Comparison of ENCODE assay signal across 21 cellular contexts in the genomic region with DNA sequence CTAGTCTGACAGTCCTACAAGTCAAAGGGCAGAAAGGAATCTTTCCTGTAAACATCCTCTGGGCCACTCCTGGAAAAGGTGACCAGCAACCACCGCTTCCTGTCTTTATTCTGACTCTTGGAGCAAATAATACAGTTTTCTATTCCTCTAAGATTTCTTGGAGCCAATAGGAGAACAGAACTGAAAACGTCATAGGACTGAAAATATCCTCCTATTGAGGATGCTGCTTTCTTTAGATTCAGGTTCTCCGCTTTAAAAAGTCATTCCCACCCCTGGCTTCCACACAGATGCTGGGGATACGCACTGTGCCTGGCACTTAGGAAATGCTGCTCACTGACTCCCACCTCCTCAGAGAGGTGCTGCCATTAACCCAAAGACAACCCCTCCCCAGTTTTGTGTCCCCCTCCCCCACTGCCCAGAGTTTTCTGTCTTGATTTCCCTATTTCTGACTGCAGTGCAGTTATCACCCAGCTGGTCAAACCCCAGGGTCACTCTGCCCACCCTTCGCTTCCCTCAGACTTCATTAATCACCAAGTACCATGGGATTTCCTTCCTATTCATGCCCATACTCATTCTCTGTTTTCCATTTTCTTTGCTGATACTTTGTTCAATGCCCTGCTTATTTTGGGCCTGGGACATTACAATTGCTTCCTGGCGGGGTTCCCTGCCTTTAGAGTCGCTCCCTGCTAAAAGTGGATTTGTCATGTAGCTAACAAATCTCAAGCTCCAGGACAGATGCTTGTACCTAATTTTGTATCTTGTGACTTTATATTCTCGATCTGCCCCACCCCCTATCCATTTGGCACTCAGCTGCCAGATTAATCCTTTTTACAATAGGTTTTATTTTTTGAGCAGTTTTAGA.
DNase-seq lines count a peak whose midpoint lies in the region; ATAC-seq, FAIRE-seq and TF ChIP-seq lines count a peak whose summit lies in the region.
"Had no signal": no experiment of that assay in that cellular context is flagged by ENCODE, and none has a peak within 500 bp of the region (broad histone marks: within the 10 kb centered on the region; RNA-seq: fewer than 3 reads in every experiment).

No MANE protein-coding gene starts in this region.

- no peak overlapping the region for H3K9ac ChIP-seq in kidney (ENCODE audit: low read length in 2 of 2)

- H3K4me1 Mint-ChIP-seq in Calu3 (ENCODE audit: low read depth, unreplicated experiment) (peaks cover 63% of the 10 kb centered on the region), osteocyte (ENCODE audit: unreplicated experiment) (peaks cover 56% of the 10 kb centered on the region)
- H3K4me1 Mint-ChIP-seq in stimulated activated memory B cell treated with anti-CD40 and anti-IgM and Interleukin-4, amounts not matched to agents 10 μg/mL and 1 μg/mL and 100 μg/mL, for 72 hours, result no peaks in the 10 kb centered on the region

- intact Hi-C loops in Calu3 (cut with micrococcal nuclease; ENCODE audit: unreplicated experiment) (no loop called here), kidney (cut with DNase I) (loop anchor here (10.0 kb wide), 1 partner anchor 75 kb away; no protein-coding TSS in a partner anchor)

- no peaks in the 10 kb centered on the region for H3K9me3 ChIP-seq in kidney (ENCODE audit: control insufficient read depth in 1 of 2, low read length in 2 of 2)
- H3K9me3 ChIP-seq: breast epithelium, MG63, ovary, vagina had no signal

- CTCF ChIA-PET in Calu3 (lab: Charles Lee), result no interaction called here

- no peak for TF ChIP-seq CTCF in Calu3 (IDR thresholded peaks at IDR 0.05; ENCODE audit: unreplicated experiment)
- TF ChIP-seq CTCF in VCaP (conservative IDR thresholded peaks at IDR 0.05), result no peak
- no peak for TF ChIP-seq CTCF in kidney (IDR thresholded peaks at IDR 0.05; ENCODE audit: borderline replicate concordance, extremely low read depth, insufficient read depth)
- no peak for TF ChIP-seq CTCF in osteocyte (IDR thresholded peaks at IDR 0.05)

- H3K4me3 Mint-ChIP-seq in Calu3 (ENCODE audit: low read depth, unreplicated experiment), result no peak overlapping the region
- H3K4me3 Mint-ChIP-seq in osteocyte (ENCODE audit: unreplicated experiment), result no peak overlapping the region
- no peak overlapping the region for H3K4me3 Mint-ChIP-seq in stimulated activated memory B cell treated with anti-CD40 and anti-IgM and Interleukin-4, amounts not matched to agents 10 μg/mL and 1 μg/mL and 100 μg/mL, for 72 hours

- H3K36me3 Mint-ChIP-seq in Calu3 (ENCODE audit: insufficient read depth, unreplicated experiment), result peaks cover 6% of the 10 kb centered on the region
- H3K36me3 Mint-ChIP-seq in osteocyte (ENCODE audit: unreplicated experiment), result no peaks in the 10 kb centered on the region
- no peaks in the 10 kb centered on the region for H3K36me3 Mint-ChIP-seq in stimulated activated memory B cell treated with anti-CD40 and anti-IgM and Interleukin-4, amounts not matched to agents 10 μg/mL and 1 μg/mL and 100 μg/mL, for 72 hours

- ATAC-seq in HG02571 (IDR thresholded peaks at IDR 0.05; ENCODE audit: unreplicated experiment) (no peak), GM18873 (IDR thresholded peaks at IDR 0.05; ENCODE audit: low FRiP score, unreplicated experiment) (no peak)
- no peak for ATAC-seq in stimulated activated memory B cell treated with anti-CD40 and anti-IgM and Interleukin-4, amounts not matched to agents 10 μg/mL and 1 μg/mL and 100 μg/mL, for 72 hours

- no peak overlapping the region for H3K4me3 ChIP-seq in kidney (ENCODE audit: low read length in 2 of 2)
- H3K4me3 ChIP-seq: breast epithelium, MG63, ovary, vagina had no signal

- H3K27me3 Mint-ChIP-seq in Calu3 (ENCODE audit: unreplicated experiment) (no peaks in the 10 kb centered on the region), osteocyte (ENCODE audit: unreplicated experiment) (no peaks in the 10 kb centered on the region)
- peaks cover 32% of the 10 kb centered on the region for H3K27me3 Mint-ChIP-seq in stimulated activated memory B cell treated with anti-CD40 and anti-IgM and Interleukin-4, amounts not matched to agents 10 μg/mL and 1 μg/mL and 100 μg/mL, for 72 hours

- H3K36me3 ChIP-seq in kidney (ENCODE audit: control insufficient read depth in 1 of 2, insufficient read depth in 2 of 2, low read length in 2 of 2), result no peaks in the 10 kb centered on the region
- H3K36me3 ChIP-seq: breast epithelium, MG63, ovary, vagina had no signal

- peaks cover 12 to 29% of the 10 kb centered on the region in 2 donors for H3K4me1 ChIP-seq in kidney (ENCODE audit: control insufficient read depth in 1 of 2, insufficient read depth in 1 of 2, low read depth in 1 of 2, low read length in 2 of 2)

- H3K27ac ChIP-seq in VCaP, result peak overlapping the region; percentile 92; the same call in 1 of the 2 replicates
- H3K27ac ChIP-seq in kidney (ENCODE audit: low read depth in 2 of 2, low read length in 2 of 2), result peak overlapping the region; percentile 16 to 71
- H3K27ac ChIP-seq: breast epithelium, ovary, RWPE1, vagina had no signal

- DNase-seq in Calu3 (no peak), kidney (no peak), osteocyte (ENCODE audit: extremely low spot score, unreplicated experiment) (no peak), NCI-H2227 (lab: John Stamatoyannopoulos, UW; ENCODE audit: unreplicated experiment) (no peak)
- DNase-seq: activated CD4-positive, alpha-beta T cell treated with anti-CD3 and anti-CD28 coated beads for 4 hours; DMS 273 treated with DMSO at 0.1 percent for 48 hours; foreskin melanocyte; GF-D8; left colon; MG63; NCI-H1694 treated with DMSO at 0.1 percent for 48 hours; NCI-H345; ovary; SW 1271 had no signal

- peak overlapping the region; percentile 23 for H3K27ac Mint-ChIP-seq in Calu3 (ENCODE audit: unreplicated experiment)
- H3K27ac Mint-ChIP-seq in osteocyte (ENCODE audit: unreplicated experiment), result peak overlapping the region; percentile 5
- no peak overlapping the region for H3K27ac Mint-ChIP-seq in stimulated activated memory B cell treated with anti-CD40 and anti-IgM and Interleukin-4, amounts not matched to agents 10 μg/mL and 1 μg/mL and 100 μg/mL, for 72 hours

- H3K9me3 Mint-ChIP-seq in Calu3 (ENCODE audit: low read depth, unreplicated experiment) (no peaks in the 10 kb centered on the region), osteocyte (ENCODE audit: unreplicated experiment) (no peaks in the 10 kb centered on the region)
- no peaks in the 10 kb centered on the region for H3K9me3 Mint-ChIP-seq in stimulated activated memory B cell treated with anti-CD40 and anti-IgM and Interleukin-4, amounts not matched to agents 10 μg/mL and 1 μg/mL and 100 μg/mL, for 72 hours

- FAIRE-seq in kidney (lab: Jason Lieb, UNC), result no peak

- BruUV-seq in Calu3 (replicated peaks; lab: Mats Ljungman, UMichigan), result no TSS peak
